28 cellular contexts compared by ENCODE assay signal in genomic region chr16:22844426-22844825, GRCh38. TPM values are rescaled to one million over a fixed set of nuclear protein-coding genes. Genes with fewer than 3 reads are reported as not detected.
A peak's percentile ranks its signal among the peaks of the same experiment; 100 is the strongest.
DNase-seq lines count a peak whose midpoint lies in the region; ATAC-seq, FAIRE-seq and TF ChIP-seq lines count a peak whose summit lies in the region.
"Had no signal": no experiment of that assay in that cellular context is flagged by ENCODE, and none has a peak within 500 bp of the region (broad histone marks: within the 10 kb centered on the region; RNA-seq: fewer than 3 reads in every experiment).

No MANE protein-coding gene starts in this region.

- H3K4me2 ChIP-seq in MM.1S (ENCODE audit: low read depth, low read length) (no peak overlapping the region), K562 (ENCODE audit: insufficient read depth, low read length) (no peak overlapping the region), mesendoderm (ENCODE audit: low read length) (no peak overlapping the region)
- H3K4me2 ChIP-seq: PC-9 had no signal

- H3K4me1 Mint-ChIP-seq in glutamatergic neuron (ENCODE audit: low read depth, unreplicated experiment), result peaks cover 3% of the 10 kb centered on the region
- H3K4me1 Mint-ChIP-seq: CD4-positive, CD25-positive, alpha-beta regulatory T cell had no signal

- H4K20me1 ChIP-seq in MM.1S (ENCODE audit: insufficient read depth, low read length) (no peaks in the 10 kb centered on the region), K562 (replicated peaks; ENCODE audit: control insufficient read depth, insufficient read depth, low read length) (no peaks in the 10 kb centered on the region; the same call in 1 of the 2 replicates)

- H3K4ac ChIP-seq in mesendoderm (ENCODE audit: low read depth, low read length), result no peak overlapping the region

- peaks cover 5% of the 10 kb centered on the region for H3K9me3 Mint-ChIP-seq in glutamatergic neuron (ENCODE audit: unreplicated experiment)

- FAIRE-seq in K562 (lab: Jason Lieb, UNC), result no peak
- FAIRE-seq: GM19239 had no signal

- no peak overlapping the region for H3K4me3 Mint-ChIP-seq in glutamatergic neuron (ENCODE audit: unreplicated experiment)
- H3K4me3 Mint-ChIP-seq: CD4-positive, CD25-positive, alpha-beta regulatory T cell had no signal

- H3K79me2 ChIP-seq in MM.1S (ENCODE audit: low read length), result no peaks in the 10 kb centered on the region
- no peaks in the 10 kb centered on the region for H3K79me2 ChIP-seq in K562 (ENCODE audit: control insufficient read depth, insufficient read depth, low read length)
- no peaks in the 10 kb centered on the region for H3K79me2 ChIP-seq in mesendoderm (ENCODE audit: control insufficient read depth, insufficient read depth, low read length)

- peaks cover 2% of the 10 kb centered on the region for H3K27me3 Mint-ChIP-seq in glutamatergic neuron (ENCODE audit: unreplicated experiment)

- peaks cover 4% of the 10 kb centered on the region for H3K36me3 Mint-ChIP-seq in glutamatergic neuron (ENCODE audit: unreplicated experiment)
- H3K36me3 Mint-ChIP-seq: CD4-positive, CD25-positive, alpha-beta regulatory T cell had no signal

- H3K27me3 ChIP-seq in MM.1S (replicated peaks; ENCODE audit: insufficient read depth, low read length), result no peaks in the 10 kb centered on the region
- no peaks in the 10 kb centered on the region; a peak in 1 of 5 replicates for H3K27me3 ChIP-seq in K562 (ENCODE audit: control insufficient read depth in 2 of 2, insufficient read depth in 2 of 2, low read length in 2 of 2)
- no peaks in the 10 kb centered on the region for H3K27me3 ChIP-seq in mesendoderm (ENCODE audit: insufficient read depth, low read length, poor library complexity)

- no peaks in the 10 kb centered on the region for H3K4me1 ChIP-seq in MM.1S (ENCODE audit: low read length)
- no peaks in the 10 kb centered on the region for H3K4me1 ChIP-seq in K562 (replicated peaks in 1 of 2; ENCODE audit: control insufficient read depth in 2 of 2, insufficient read depth in 2 of 2, low read length in 2 of 2)
- no peaks in the 10 kb centered on the region for H3K4me1 ChIP-seq in mesendoderm (ENCODE audit: control insufficient read depth, low read depth, low read length)
- H3K4me1 ChIP-seq: Caco-2 had no signal

- no peak overlapping the region for H3K18ac ChIP-seq in mesendoderm (ENCODE audit: low read length)

- H3F3A ChIP-seq in MM.1S (ENCODE audit: insufficient read depth, low read length), result no peaks in the 10 kb centered on the region

- H2AK5ac ChIP-seq in mesendoderm (ENCODE audit: low read length), result no peak overlapping the region

- POLR2A ChIA-PET in K562 (lab: Yijun Ruan, JAX), result no interaction called here

- H3K27ac Mint-ChIP-seq in glutamatergic neuron (ENCODE audit: unreplicated experiment), result no peak overlapping the region
- H3K27ac Mint-ChIP-seq: CD4-positive, CD25-positive, alpha-beta regulatory T cell had no signal

- H3K4me3 ChIP-seq in MM.1S (ENCODE audit: low read length), result no peak overlapping the region
- H3K4me3 ChIP-seq in K562, result no peak overlapping the region
- no peak overlapping the region for H3K4me3 ChIP-seq in mesendoderm (ENCODE audit: low read length)
- H3K4me3 ChIP-seq: PC-9 had no signal

- H3K79me1 ChIP-seq in mesendoderm (ENCODE audit: low read length), result no peaks in the 10 kb centered on the region

- in situ Hi-C loops in K562 (cut with MboI), result no loop called here

- CTCF ChIA-PET in K562 (lab: Yijun Ruan, JAX; ENCODE audit: low intra/inter-chr PET ratio), result no interaction called here

- H4K8ac ChIP-seq in mesendoderm (ENCODE audit: low read depth, low read length), result no peak overlapping the region

- peak; percentile 2 for DNase-seq in NCI-H82 (lab: John Stamatoyannopoulos, UW)
- no peak for DNase-seq in NCI-H82 treated with DMSO at 0.1 percent for 48 hours (lab: John Stamatoyannopoulos, UW; ENCODE audit: unreplicated experiment)
- DNase-seq in MM.1S, result no peak
- no peak for DNase-seq in K562 (ENCODE audit: extremely low read depth in 1 of 4, low spot score in 3 of 4)
- peak; percentile 4 for DNase-seq in mesendoderm
- no peak for DNase-seq in stimulated activated naive CD8-positive, alpha-beta T cell treated with anti-CD3 and anti-CD28 coated beads, Interleukin-15, Interleukin-2, amounts not matched to agents 100 U/mL and 50 U/mL, for 24 hours
- no peak for DNase-seq in glutamatergic neuron
- DNase-seq: AML-193, Caco-2, DMS153, GDM1, GOT3, KG1, NCI-H1092, NCI-H146, NCI-H2029 treated with DMSO at 0.1 percent for 48 hours, NCI-H2171, NCI-H446 treated with DMSO at 0.1 percent for 48 hours, NCI-H69, PC-9 had no signal

- WGBS in K562 (ENCODE audit: insufficient coverage, low coverage, missing lambda C conversion rate), result 0% methylated on average over 3 of the region's 3 CpGs
- WGBS in mesendoderm (ENCODE audit: extremely low coverage, insufficient coverage, low lambda C conversion rate), result no CpG with 5 or more reads among the region's 3 CpGs

- H3K9me3 ChIP-seq in MM.1S (replicated peaks; ENCODE audit: insufficient read depth, low read length) (no peaks in the 10 kb centered on the region), K562 (replicated peaks; ENCODE audit: control insufficient read depth, insufficient read depth, low read depth, low read length) (no peaks in the 10 kb centered on the region)
- H3K9me3 ChIP-seq: Caco-2 had no signal

- H3K27ac ChIP-seq in MM.1S (ENCODE audit: low read length) (no peak overlapping the region), K562 (ENCODE audit: extremely low read depth, low read depth, low read length) (no peak overlapping the region), mesendoderm (ENCODE audit: low read depth, low read length) (no peak overlapping the region)
- H3K27ac ChIP-seq: 22Rv1, PC-9, RWPE1 had no signal

- 0 out of 2 replicates have a peak overlapping the region, but pooled peaks have one; percentile 11 for H2AFZ ChIP-seq in MM.1S (ENCODE audit: low read length)
- no peak overlapping the region for H2AFZ ChIP-seq in K562 (ENCODE audit: low read depth, low read length)
- H2AFZ ChIP-seq: PC-9 had no signal

- H3K56ac ChIP-seq in mesendoderm (ENCODE audit: low read length), result no peak overlapping the region

- ATAC-seq in K562 (peak; percentile 49; the same call in 1 of the 3 replicates), GM21360 (IDR thresholded peaks at IDR 0.05; ENCODE audit: unreplicated experiment) (no peak)
- no peak for ATAC-seq in stimulated activated naive CD8-positive, alpha-beta T cell treated with anti-CD3 and anti-CD28 coated beads, Interleukin-15, Interleukin-2, amounts not matched to agents 100 U/mL and 50 U/mL, for 24 hours
- ATAC-seq: HCT116 had no signal

- H2BK15ac ChIP-seq in mesendoderm (replicated peaks; ENCODE audit: low read depth), result no peak overlapping the region

- TF ChIP-seq CTCF in MM.1S (IDR thresholded peaks at IDR 0.05; ENCODE audit: low read length) (no peak), K562 (IDR thresholded peaks at IDR 0.05 in 2 of 3, conservative IDR thresholded peaks at IDR 0.05 in 1 of 3; ENCODE audit: insufficient read depth in 2 of 3, low read depth in 1 of 3, low read length in 3 of 3) (no peak), glutamatergic neuron (IDR thresholded peaks at IDR 0.05; ENCODE audit: partially characterized antibody, unreplicated experiment) (no peak)

- no TSS peak for BruUV-seq in K562 (replicated peaks; lab: Mats Ljungman, UMichigan)

- H3K9me2 ChIP-seq in MM.1S (replicated peaks; ENCODE audit: insufficient read depth, low read length), result no peaks in the 10 kb centered on the region

- H2BK120ac ChIP-seq in mesendoderm (ENCODE audit: low read depth, low read length), result no peak overlapping the region

- H2BK5ac ChIP-seq in mesendoderm (ENCODE audit: low read length), result no peak overlapping the region

- H3K23ac ChIP-seq in mesendoderm (ENCODE audit: low read length), result no peak overlapping the region

- TF ChIP-seq POLR2A in K562 (conservative IDR thresholded peaks at IDR 0.05), result no peak

- H3K9ac ChIP-seq in MM.1S (ENCODE audit: low read length), result no peak overlapping the region
- H3K9ac ChIP-seq in K562 (ENCODE audit: insufficient read depth in 1 of 2, low read depth in 2 of 2, low read length in 2 of 2), result no peak overlapping the region
- no peak overlapping the region for H3K9ac ChIP-seq in mesendoderm (ENCODE audit: low read length)

- TF ChIP-seq RAD21 in K562 (CRISPR knock-in tag; conservative IDR thresholded peaks at IDR 0.05 in 1 of 2, IDR thresholded peaks at IDR 0.05 in 1 of 2), result no peak

- H3K9me1 ChIP-seq in K562 (ENCODE audit: control insufficient read depth, insufficient read depth, low read length), result no peaks in the 10 kb centered on the region

- intact Hi-C loops in K562 (cut with micrococcal nuclease), result no loop called here

- no peak overlapping the region for H4K5ac ChIP-seq in mesendoderm (ENCODE audit: low read length)

- H3K36me3 ChIP-seq in MM.1S (replicated peaks; ENCODE audit: insufficient read depth, low read length) (no peaks in the 10 kb centered on the region), K562 (ENCODE audit: control insufficient read depth, insufficient read depth, low read length) (no peaks in the 10 kb centered on the region), mesendoderm (ENCODE audit: control insufficient read depth, insufficient read depth, low read length) (no peaks in the 10 kb centered on the region)

- no peak for TF ChIP-seq EP300 in K562 (IDR thresholded peaks at IDR 0.05; ENCODE audit: low read length)

TF ChIP-seq in K562, 482 proteins besides CTCF, POLR2A, EP300 and RAD21:
- TF ChIP-seq CHD2 (IDR thresholded peaks at IDR 0.05; ENCODE audit: low read depth, low read length) (peak; percentile 73), PCBP1 (IDR thresholded peaks at IDR 0.05; ENCODE audit: low read depth, low read length, poor library complexity, severe bottlenecking) (no peak)
TF ChIP-seq in K562: peak in this region for 1.

RNA-seq across cellular contexts. Expression of gene HS3ST2, which starts 30.5 kb away (rescaled TPM):
- not detected in 2 replicates for total RNA-seq in K562 (2011; cell fraction: chromatin; rRNA removed; ENCODE audit: low replicate concordance)
- not detected in 2 replicates for total RNA-seq in K562 (2011; cell fraction: nucleolus; rRNA removed)
- not detected in 2 replicates for total RNA-seq in K562 (2011; cell fraction: nucleoplasm; rRNA removed)
- total RNA-seq in K562 (2014; rRNA removed) (not detected in 2 replicates), K562 (2014; rRNA removed; fragmentation: Illumina TruSeq; extraction: Trizol) (not detected in 2 replicates), K562 (2015; rRNA removed; fragmentation: Illumina TruSeq; extraction: Trizol) (not detected in 2 replicates), K562 (2021) (not detected in 2 replicates), glutamatergic neuron (ENCODE audit: unreplicated experiment) (32.5 TPM)
- polyA plus RNA-seq in K562 (2011; rRNA removed) (not detected in 2 replicates), K562 (2014; fragmentation: Illumina TruSeq; extraction: Trizol) (not detected in 2 replicates), K562 (2014; fragmentation: Nextera tagmentation; extraction: Ambion mirVana) (not detected), K562 (2014; rRNA removed) (not detected in 2 replicates)
- polyA plus RNA-seq in K562 (2011; cell fraction: cytosol; rRNA removed), result not detected in 2 replicates
- not detected in 2 replicates for polyA plus RNA-seq in K562 (2011; cell fraction: nucleus; rRNA removed)
- not detected in 2 replicates for polyA plus RNA-seq in K562 (2012)
- not detected in 2 replicates for polyA minus RNA-seq in K562 (2011; rRNA and poly(A)+ RNA removed)
- polyA minus RNA-seq in K562 (2011; cell fraction: cytosol; rRNA and poly(A)+ RNA removed), result not detected in 2 replicates
- polyA minus RNA-seq in K562 (2011; cell fraction: nucleus; rRNA and poly(A)+ RNA removed), result not detected in 2 replicates
- polyA plus RNA-seq in mesendoderm (2013, experiment 1 of 2), result 3.0 TPM
- polyA plus RNA-seq in mesendoderm (2013, experiment 2 of 2), result 3.5 TPM
- total RNA-seq: Caco-2; CD4-positive, CD25-positive, alpha-beta regulatory T cell; Daoy; M059J had no signal
- polyA plus RNA-seq: CD4-positive, CD25-positive, alpha-beta regulatory T cell had no signal

Comparison
In these comparisons a context has a peak if more than half of its experiments do, and no peak if none do; other contexts are left out.
1. DNase-seq: peak in NCI-H82 (single experiment) and mesendoderm (single experiment); none in NCI-H82 treated with DMSO at 0.1 percent for 48 hours (single experiment), MM.1S (single experiment), K562 (0 of 4), stimulated activated naive CD8-positive, alpha-beta T cell treated with anti-CD3 and anti-CD28 coated beads, Interleukin-15, Interleukin-2, amounts not matched to agents 100 U/mL and 50 U/mL, for 24 hours (single experiment) and glutamatergic neuron (single experiment).
2. RNA of gene HS3ST2, which starts 30.5 kb away (total RNA-seq): 32.5 TPM in glutamatergic neuron (single experiment); not detected in K562; every median in the first group is over 10 times any median in the second.